Comparison of ENCODE assay signal across 26 cellular contexts in the genomic region with DNA sequence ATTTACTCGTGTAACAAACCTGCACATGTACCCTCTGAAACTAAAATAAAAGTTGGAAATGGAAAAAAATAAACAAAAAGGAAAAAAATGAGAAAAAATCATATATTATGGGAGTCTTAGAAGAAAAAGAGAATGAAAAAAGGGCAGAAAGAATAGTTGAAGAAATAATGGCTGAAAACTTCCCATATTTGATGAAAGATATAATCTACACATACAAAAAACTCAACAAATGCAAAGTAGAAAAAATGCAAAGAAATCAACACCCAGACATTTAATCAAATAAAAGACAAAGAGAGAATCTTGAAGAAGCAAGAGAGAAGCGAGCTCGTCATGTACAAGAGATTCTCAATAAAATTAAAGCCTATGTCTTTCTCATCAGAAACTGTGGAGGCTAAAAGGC.
"Had no signal": no experiment of that assay in that cellular context is flagged by ENCODE, and none has a peak within 500 bp of the region (broad histone marks: within the 10 kb centered on the region; RNA-seq: fewer than 3 reads in every experiment).

No MANE protein-coding gene starts in this region.

- H3K36me3 ChIP-seq: stomach, suprapubic skin, thoracic aorta, thyroid gland, tibial artery, tibial nerve, transverse colon, upper lobe of left lung, upper lobe of right lung, uterus, vagina had no signal

- H3K9me3 ChIP-seq: suprapubic skin, testis, thyroid gland, upper lobe of right lung, uterus, vagina had no signal

- ATAC-seq: stimulated activated effector memory CD8-positive, alpha-beta T cell treated with anti-CD3 and anti-CD28 coated beads, Interleukin-12 subunit alpha, Interleukin-12 subunit beta, amount 100 ng/mL, for 72 hours; stimulated activated memory B cell treated with anti-CD40 and anti-IgM and Interleukin-4, amounts not matched to agents 10 μg/mL and 1 μg/mL and 100 μg/mL, for 72 hours; stimulated activated naive B cell treated with anti-CD40 and anti-IgM and Interleukin-4, amounts not matched to agents 10 μg/mL and 1 μg/mL and 100 μg/mL, for 72 hours; stimulated activated naive CD8-positive, alpha-beta T cell treated with anti-CD3 and anti-CD28 coated beads, Interleukin-15, amount 100 ng/mL, for 72 hours; stimulated activated naive CD8-positive, alpha-beta T cell treated with anti-CD3 and anti-CD28 coated beads, Interleukin-15, Interleukin-2, amounts not matched to agents 100 U/mL and 50 U/mL, for 24 hours; upper lobe of right lung had no signal

- H3K4me3 ChIP-seq: stomach, suprapubic skin, testis, thoracic aorta, thyroid gland, tibial artery, tibial nerve, transverse colon, upper lobe of left lung, upper lobe of right lung, uterus, vagina had no signal

- DNase-seq: stimulated activated CD4-positive, alpha-beta T cell treated with anti-CD3 and anti-CD28 coated beads, Interleukin-2, amount 100 ng/mL, for 48 hours; stimulated activated CD4-positive, alpha-beta T cell treated with anti-CD3 and anti-CD28 coated beads, Interleukin-4, amount 100 ng/mL, for 1 hour; stimulated activated CD4-positive, alpha-beta T cell treated with anti-CD3 and anti-CD28 coated beads, Interleukin-4, amount 100 ng/mL, for 24 hours; stimulated activated CD4-positive, alpha-beta T cell treated with anti-CD3 and anti-CD28 coated beads, Interleukin-4, amount 100 ng/mL, for 4 hours; stimulated activated CD8-positive, alpha-beta memory T cell treated with anti-CD3 and anti-CD28 coated beads, Interleukin-4, amount 100 ng/mL, for 48 hours; stimulated activated naive B cell treated with anti-CD40 and anti-IgM and Interleukin-4, amounts not matched to agents 10 μg/mL and 1 μg/mL and 100 μg/mL, for 72 hours; stimulated activated naive CD4-positive, alpha-beta T cell; stimulated activated naive CD4-positive, alpha-beta T cell treated with Interleukin-2 at 50 U/mL for 16 hours; stimulated activated naive CD8-positive, alpha-beta T cell treated with anti-CD3 and anti-CD28 coated beads, Interleukin-15, amount 100 ng/mL, for 72 hours; stimulated activated naive CD8-positive, alpha-beta T cell treated with anti-CD3 and anti-CD28 coated beads, Interleukin-15, Interleukin-2, amounts not matched to agents 100 U/mL and 50 U/mL, for 24 hours; stomach; substantia nigra; testis; thyroid gland; tibial artery; transverse colon; trophoblast cell; upper lobe of left lung; upper lobe of right lung; uterus had no signal

- H3K4me1 ChIP-seq: stomach, testis, thyroid gland, tibial artery, tibial nerve, transverse colon, upper lobe of right lung, uterus had no signal

- H3K27ac ChIP-seq: stomach, suprapubic skin, testis, thoracic aorta, thyroid gland, tibial artery, tibial nerve, transverse colon, upper lobe of left lung, upper lobe of right lung, uterus, vagina had no signal

- H3K27me3 ChIP-seq: stomach, suprapubic skin, testis, thyroid gland, tibial artery, tibial nerve, transverse colon, upper lobe of left lung, upper lobe of right lung, uterus, vagina had no signal
